ENCODE assay signal across 12 cellular contexts in genomic region chr2:121617042-121617599, GRCh38. TPM values are rescaled to one million over a fixed set of nuclear protein-coding genes. Genes with fewer than 3 reads are reported as not detected.
DNase-seq lines count a peak whose midpoint lies in the region; ATAC-seq and TF ChIP-seq lines count a peak whose summit lies in the region.
"Had no signal": no experiment of that assay in that cellular context is flagged by ENCODE, and none has a peak within 500 bp of the region (broad histone marks: within the 10 kb centered on the region; RNA-seq: fewer than 3 reads in every experiment).

No MANE protein-coding gene starts in this region.

- H3K9me3 ChIP-seq in lower lobe of right lung (peaks cover 3% of the 10 kb centered on the region), T-helper 17 cell (ENCODE audit: control insufficient read depth, low read length, poor library complexity, severe bottlenecking) (no peaks in the 10 kb centered on the region)

- H3K36me3 Mint-ChIP-seq in T-helper 17 cell (ENCODE audit: low read depth), result peaks cover 2% of the 10 kb centered on the region

- H3K4me1 Mint-ChIP-seq in T-helper 17 cell, result peaks cover 11% of the 10 kb centered on the region

- no peak overlapping the region for H3K27ac ChIP-seq in lower lobe of right lung
- H3K27ac ChIP-seq: parathyroid adenoma had no signal

- H3K27me3 Mint-ChIP-seq in T-helper 17 cell, result no peaks in the 10 kb centered on the region

- intact Hi-C loops in lower lobe of right lung (cut with DNase I), result no loop called here

- no peak overlapping the region for H3K4me3 ChIP-seq in lower lobe of right lung

- ATAC-seq in lower lobe of right lung (peak; percentile 57 to 62), T-helper 17 cell (no peak), omental fat pad (ENCODE audit: low FRiP score) (no peak)

- no peak overlapping the region for H3K27ac Mint-ChIP-seq in T-helper 17 cell

- TF ChIP-seq CTCF in lower lobe of right lung (IDR thresholded peaks at IDR 0.05), result no peak
- TF ChIP-seq CTCF in omental fat pad (IDR thresholded peaks at IDR 0.05), result no peak

- peaks cover 4% of the 10 kb centered on the region for H3K36me3 ChIP-seq in lower lobe of right lung

- in situ Hi-C loops in SK-MEL-5 (cut with HindIII; ENCODE audit: low pct_unique_long_range_greater_than_20kb, low sequenced_read_pairs), result no loop called here

- peaks cover 21% of the 10 kb centered on the region for H3K4me1 ChIP-seq in lower lobe of right lung

- no peaks in the 10 kb centered on the region for H3K27me3 ChIP-seq in lower lobe of right lung (ENCODE audit: low read depth)

- POLR2A ChIA-PET in HEK293T (lab: Yijun Ruan, JAX), result interaction anchor here (0.9 to 1.3 kb wide), 4 partner anchors 20 to 110 kb away, joined by 3 to 5 read pairs (median 4); partner anchors contain the start of gene RNU4ATAC

- DNase-seq in ELF-1 (ENCODE audit: low read depth, low spot score) (peak; percentile 68), HEK293T (ENCODE audit: extremely low spot score) (peak; percentile 12), SK-MEL-5 (ENCODE audit: low read depth, low spot score) (peak; percentile 68), lower lobe of right lung (no peak), T-helper 17 cell (no peak), T-helper 9 cell (no peak), omental fat pad (ENCODE audit: low spot score) (no peak)
- no peak for DNase-seq in activated effector memory CD4-positive, alpha-beta T cell treated with anti-CD3 and anti-CD28 coated beads, Interleukin-2, amount 50 U/mL, for 16 hours
- DNase-seq: activated CD4-positive, alpha-beta T cell treated with anti-CD3 and anti-CD28 coated beads for 1 hour; Calu3; NCI-H82 had no signal

- H3K4me3 Mint-ChIP-seq in T-helper 17 cell, result no peak overlapping the region

- CTCF ChIA-PET in HEK293T (lab: Yijun Ruan, JAX), result interaction anchor here (1.2 kb wide), 1 partner anchor 31 kb away, joined by 4 read pairs; no protein-coding TSS in a partner anchor

TF ChIP-seq in HEK293T, 16 proteins besides CTCF, POLR2A, EP300 and RAD21:
- TF ChIP-seq PKNOX1 (IDR thresholded peaks at IDR 0.05), result peak; percentile 45
- TF ChIP-seq ELF4 (IDR thresholded peaks at IDR 0.05), result no peak
- TF ChIP-seq ZNF384 (IDR thresholded peaks at IDR 0.05), result no peak

RNA-seq across cellular contexts. Expression of gene CLASP1, which starts 32.1 kb away (rescaled TPM):
- total RNA-seq in SK-MEL-5 (2014; rRNA removed; shearing (Covaris generic)), result 27.0 and 31.2 TPM in 2 replicates
- polyA plus RNA-seq in SK-MEL-5 (2015; cell fraction: cytosol; rRNA removed), result 25.4 and 44.4 TPM in 2 replicates
- 62.4 and 70.5 TPM in 2 replicates for polyA plus RNA-seq in SK-MEL-5 (2015; cell fraction: nucleus; rRNA removed)
- 45.8 TPM for total RNA-seq in lower lobe of right lung
- 10 to 100 TPM; 63.4 to 69.5 TPM for total RNA-seq in T-helper 17 cell
- total RNA-seq in omental fat pad, result 100 to 1,000 TPM in 1 of 4 donors, 10 to 100 TPM in 3; 56.2 to 114 (median 64.5) TPM

Comparison
In these comparisons a context has a peak if more than half of its experiments do, and no peak if none do; other contexts are left out.
1. DNase-seq: peak in ELF-1 (single experiment), HEK293T (single experiment) and SK-MEL-5 (single experiment); none in lower lobe of right lung (single experiment), T-helper 17 cell (0 of 3), activated effector memory CD4-positive, alpha-beta T cell treated with anti-CD3 and anti-CD28 coated beads, Interleukin-2, amount 50 U/mL, for 16 hours (single experiment), T-helper 9 cell (single experiment) and omental fat pad (single experiment).
2. ATAC-seq: peak in lower lobe of right lung (2 of 2); none in T-helper 17 cell (single experiment) and omental fat pad (single experiment).